In the genomic region with DNA sequence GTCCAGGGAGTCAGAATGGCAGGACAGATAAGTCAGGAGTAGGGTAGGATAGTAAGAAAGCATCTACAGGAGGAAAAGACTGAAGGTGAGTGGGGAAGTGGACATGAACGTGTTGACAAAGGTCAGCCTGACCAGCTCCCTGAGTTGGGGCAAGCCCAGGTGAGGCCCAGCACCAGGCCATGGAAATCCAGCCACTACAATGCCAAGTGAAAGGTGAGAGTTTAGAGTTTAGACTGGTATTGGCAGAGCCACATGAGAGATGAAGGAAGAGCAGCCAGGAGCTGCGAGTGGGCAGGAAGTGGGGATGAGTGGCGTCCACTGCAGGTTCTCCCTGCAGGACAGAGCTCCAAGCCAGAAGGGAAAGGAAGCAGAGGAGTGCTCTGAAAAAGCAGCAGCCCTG, we compare ENCODE assay signal across 1 cellular context.
TF ChIP-seq lines count a peak whose summit lies in the region.

No MANE protein-coding gene starts in this region.

TF ChIP-seq in HepG2, 621 proteins besides CTCF, POLR2A, EP300 and RAD21:
- TF ChIP-seq HOXA9 (CRISPR knock-in tag; IDR thresholded peaks at IDR 0.05; ENCODE audit: borderline replicate concordance) (no peak), TAF1 (CRISPR knock-in tag; IDR thresholded peaks at IDR 0.05) (no peak), ZNF772 (CRISPR knock-in tag; IDR thresholded peaks at IDR 0.05) (no peak), ZNF556 (CRISPR knock-in tag; IDR thresholded peaks at IDR 0.05; ENCODE audit: borderline replicate concordance) (no peak), ZNF530 (CRISPR knock-in tag; IDR thresholded peaks at IDR 0.05; ENCODE audit: low read depth) (no peak), SMC3 (IDR thresholded peaks at IDR 0.05; ENCODE audit: low read length) (no peak), ZNF382 (CRISPR knock-in tag; IDR thresholded peaks at IDR 0.05; ENCODE audit: borderline replicate concordance) (no peak), BRD4 (CRISPR knock-in tag; IDR thresholded peaks at IDR 0.05) (no peak)
- TF ChIP-seq, protein P1, sequence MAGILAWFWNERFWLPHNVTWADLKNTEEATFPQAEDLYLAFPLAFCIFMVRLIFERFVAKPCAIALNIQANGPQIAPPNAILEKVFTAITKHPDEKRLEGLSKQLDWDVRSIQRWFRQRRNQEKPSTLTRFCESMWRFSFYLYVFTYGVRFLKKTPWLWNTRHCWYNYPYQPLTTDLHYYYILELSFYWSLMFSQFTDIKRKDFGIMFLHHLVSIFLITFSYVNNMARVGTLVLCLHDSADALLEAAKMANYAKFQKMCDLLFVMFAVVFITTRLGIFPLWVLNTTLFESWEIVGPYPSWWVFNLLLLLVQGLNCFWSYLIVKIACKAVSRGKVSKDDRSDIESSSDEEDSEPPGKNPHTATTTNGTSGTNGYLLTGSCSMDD (CRISPR knock-in tag; IDR thresholded peaks at IDR 0.05), result no peak
- TF ChIP-seq, protein P2, sequence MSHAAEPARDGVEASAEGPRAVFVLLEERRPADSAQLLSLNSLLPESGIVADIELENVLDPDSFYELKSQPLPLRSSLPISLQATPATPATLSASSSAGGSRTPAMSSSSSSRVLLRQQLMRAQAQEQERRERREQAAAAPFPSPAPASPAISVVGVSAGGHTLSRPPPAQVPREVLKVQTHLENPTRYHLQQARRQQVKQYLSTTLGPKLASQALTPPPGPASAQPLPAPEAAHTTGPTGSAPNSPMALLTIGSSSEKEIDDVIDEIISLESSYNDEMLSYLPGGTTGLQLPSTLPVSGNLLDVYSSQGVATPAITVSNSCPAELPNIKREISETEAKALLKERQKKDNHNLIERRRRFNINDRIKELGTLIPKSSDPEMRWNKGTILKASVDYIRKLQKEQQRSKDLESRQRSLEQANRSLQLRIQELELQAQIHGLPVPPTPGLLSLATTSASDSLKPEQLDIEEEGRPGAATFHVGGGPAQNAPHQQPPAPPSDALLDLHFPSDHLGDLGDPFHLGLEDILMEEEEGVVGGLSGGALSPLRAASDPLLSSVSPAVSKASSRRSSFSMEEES (CRISPR knock-in tag; IDR thresholded peaks at IDR 0.05), result no peak
